ENCODE assay signal across 8 cellular contexts in the genomic region with DNA sequence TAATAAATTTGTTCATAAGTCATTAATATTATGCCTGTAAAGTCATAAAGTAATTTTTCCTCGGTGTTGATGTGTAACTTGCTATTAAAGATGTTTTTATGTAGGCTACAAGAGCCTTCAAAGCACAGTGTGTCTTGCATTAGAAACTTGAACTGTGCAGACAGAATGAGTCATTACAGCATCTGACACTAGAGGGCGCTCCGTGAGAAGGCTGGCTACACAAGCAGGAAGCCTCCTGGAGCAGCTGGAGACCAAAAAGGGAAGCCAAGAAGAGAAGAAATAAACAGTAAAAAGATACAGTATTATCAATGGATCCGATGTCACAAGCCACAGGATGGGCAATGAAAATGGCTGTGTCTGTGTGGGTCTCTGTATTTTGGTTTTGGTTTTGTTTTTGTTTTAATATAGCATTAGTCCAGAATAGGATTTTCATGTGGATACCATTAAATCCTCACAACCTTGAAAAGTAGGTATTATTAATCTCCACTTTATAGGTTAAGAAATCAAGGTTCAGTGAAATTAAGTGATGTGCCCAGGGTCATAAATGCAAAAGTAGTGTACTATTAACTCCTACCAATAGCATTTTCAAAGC. TPM values are rescaled to one million over a fixed set of nuclear protein-coding genes. Genes with fewer than 3 reads are reported as not detected.
A peak's percentile ranks its signal among the peaks of the same experiment; 100 is the strongest.
DNase-seq lines count a peak whose midpoint lies in the region; ATAC-seq and TF ChIP-seq lines count a peak whose summit lies in the region.

No MANE protein-coding gene starts in this region.

- TF ChIP-seq CTCF in GM12872 (IDR thresholded peaks at IDR 0.05; ENCODE audit: insufficient read depth, low read depth, low read length) (peak; percentile 88), adrenal gland (IDR thresholded peaks at IDR 0.05) (peak; percentile 84 to 96 (median 92)), retinal pigment epithelial cell (conservative IDR thresholded peaks at IDR 0.05; ENCODE audit: low read depth, low read length) (peak; percentile 96)

- DNase-seq in NCI-H1417 treated with DMSO at 0.1 percent for 48 hours (lab: John Stamatoyannopoulos, UW) (peak; percentile 38), T-cell (peak; percentile 49 to 88 (median 74)), adrenal gland (peak; percentile 82 to 97 (median 90)), left cardiac atrium (peak; percentile 84), retinal pigment epithelial cell (ENCODE audit: low read depth) (no peak)

- H3K4me1 Mint-ChIP-seq in T-cell: no peaks in the 10 kb centered on the region

- ATAC-seq in HG02642 (IDR thresholded peaks at IDR 0.05; ENCODE audit: poor library complexity, unreplicated experiment) (peak; percentile 88), T-cell (replicated peaks in 1 of 4) (peak; percentile 78 to 92 (median 90)), left cardiac atrium (peak; percentile 90 to 92), GM21528 (IDR thresholded peaks at IDR 0.05; ENCODE audit: low FRiP score, unreplicated experiment) (no peak)

- H3K27me3 Mint-ChIP-seq in T-cell: peaks cover 0 to 1% of the 10 kb centered on the region in 2 donors

- no peak overlapping the region for H3K27ac ChIP-seq in adrenal gland

- 0 to 2% (median 0%) methylated on average over 4 of the region's 4 CpGs for WGBS in adrenal gland, 4 donors

- no peaks in the 10 kb centered on the region for H3K36me3 ChIP-seq in adrenal gland (replicated peaks in 1 of 2)

- H3K4me3 Mint-ChIP-seq in T-cell: no peak overlapping the region

- no peaks in the 10 kb centered on the region for H3K27me3 ChIP-seq in adrenal gland

- H3K9me3 ChIP-seq in adrenal gland (replicated peaks in 1 of 3): no peaks in the 10 kb centered on the region

- TF ChIP-seq POLR2A in adrenal gland (IDR thresholded peaks at IDR 0.05): no peak

- H3K4me3 ChIP-seq in adrenal gland: no peak overlapping the region
- H3K4me3 ChIP-seq in retinal pigment epithelial cell (ENCODE audit: low read length): no peak overlapping the region

- H3K27ac Mint-ChIP-seq in T-cell: no peak overlapping the region

- CTCF ChIA-PET in T-cell (lab: Charles Lee): interaction anchor here (0.7 to 1.3 kb wide), 9 partner anchors 21 to 544 kb away, joined by 3 to 6 read pairs (median 3); no protein-coding TSS in a partner anchor

- no peaks in the 10 kb centered on the region for H3K9me3 Mint-ChIP-seq in T-cell

- intact Hi-C loops in adrenal gland (cut with DNase I): loop anchor here (5.0 kb wide), 1 partner anchor 183 kb away; no protein-coding TSS in a partner anchor
- intact Hi-C loops in left cardiac atrium (cut with DNase I): loop anchor here (1.0 to 5.0 kb wide), 2 partner anchors 183 kb away; no protein-coding TSS in a partner anchor

- POLR2A ChIA-PET in T-cell (lab: Charles Lee): no interaction called here

- H3K4me1 ChIP-seq in adrenal gland (replicated peaks in 1 of 2): no peaks in the 10 kb centered on the region

- H3K36me3 Mint-ChIP-seq in T-cell: no peaks in the 10 kb centered on the region

RNA-seq across cellular contexts. Expression of gene LRRC8D, which starts 16.1 kb away (rescaled TPM):
- total RNA-seq in T-cell (10 to 100 TPM; 23.8 to 43.4 (median 33.0) TPM), adrenal gland (10 to 100 TPM; 40.9 to 79.8 (median 62.9) TPM), left cardiac atrium (10 to 100 TPM in 1 of 2 donors, 1 to 10 TPM in 1; 7.3 to 13.6 TPM)
- polyA plus RNA-seq in adrenal gland: 10 to 100 TPM; 13.9 to 66.8 (median 20.5) TPM
